Comparison of ENCODE assay signal across 6 cellular contexts in the genomic region with DNA sequence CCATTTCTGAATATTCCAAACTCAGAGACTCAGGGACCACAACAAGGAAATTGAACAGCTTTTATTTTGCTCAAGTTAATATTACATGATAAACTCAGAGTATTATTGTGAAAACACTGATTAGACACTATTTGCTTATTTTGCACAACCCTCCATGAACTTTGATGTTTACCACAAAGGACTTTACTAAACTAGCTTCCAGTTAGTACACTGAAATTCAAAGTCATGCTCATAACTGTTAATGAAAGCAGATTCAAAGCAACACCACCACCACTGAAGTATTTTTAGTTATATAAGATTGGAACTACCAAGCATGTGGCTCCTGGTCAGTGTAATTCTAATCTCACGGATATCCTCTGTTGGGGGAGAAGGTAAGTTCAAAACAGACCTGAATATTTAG. TPM values are rescaled to one million over a fixed set of nuclear protein-coding genes. Genes with fewer than 3 reads are reported as not detected.
"Had no signal": no experiment of that assay in that cellular context is flagged by ENCODE, and none has a peak within 500 bp of the region (broad histone marks: within the 10 kb centered on the region; RNA-seq: fewer than 3 reads in every experiment).

Gene CFHR2, plus strand, starts transcription at position 171 of the 400 bp plus-strand sequence. Its CDS starts 143 bp downstream, at position 314.

RNA-seq across cellular contexts. Expression of gene CFHR2, which starts in this region (rescaled TPM):
- total RNA-seq: M059J, PC-3, Peyer's patch, Right ventricle myocardium superior, SJSA1 had no signal
- polyA plus RNA-seq: SK-N-SH had no signal
